Comparison of ENCODE assay signal across 13 cellular contexts in genomic region chr19:17677002-17677401, GRCh38. TPM values are rescaled to one million over a fixed set of nuclear protein-coding genes. Genes with fewer than 3 reads are reported as not detected.
A peak's percentile ranks its signal among the peaks of the same experiment; 100 is the strongest.
DNase-seq lines count a peak whose midpoint lies in the region; ATAC-seq and TF ChIP-seq lines count a peak whose summit lies in the region.
"Had no signal": no experiment of that assay in that cellular context is flagged by ENCODE, and none has a peak within 500 bp of the region (broad histone marks: within the 10 kb centered on the region; RNA-seq: fewer than 3 reads in every experiment).

No MANE protein-coding gene starts in this region.

- H4K20me1 ChIP-seq in HCT116 (ENCODE audit: insufficient read depth): no peaks in the 10 kb centered on the region

- H3K27me3 ChIP-seq in HCT116 (ENCODE audit: insufficient read depth, low read length) (no peaks in the 10 kb centered on the region), RWPE2 (ENCODE audit: insufficient read depth, poor library complexity, severe bottlenecking) (peaks cover 10% of the 10 kb centered on the region)
- peaks cover 19% of the 10 kb centered on the region for H3K27me3 ChIP-seq in CD8-positive, alpha-beta memory T cell (ENCODE audit: insufficient read depth, low read length, poor library complexity, severe bottlenecking)

- no peak for ATAC-seq in activated CD4-positive, alpha-beta T cell treated with anti-CD3 and anti-CD28 coated beads for 36 hours
- ATAC-seq in HCT116 (peak; percentile 63), RWPE2 (ENCODE audit: low read depth) (no peak)
- ATAC-seq: T-helper 17 cell had no signal

- POLR2A ChIA-PET in activated CD4-positive, alpha-beta T cell treated with anti-CD3 and anti-CD28 coated beads for 36 hours (lab: Charles Lee): no interaction called here
- POLR2A ChIA-PET in HCT116 (lab: Charles Lee): no interaction called here
- POLR2A ChIA-PET in CD8-positive, alpha-beta memory T cell (lab: Charles Lee): no interaction called here

- no peak overlapping the region for H3K27ac Mint-ChIP-seq in activated CD4-positive, alpha-beta T cell treated with anti-CD3 and anti-CD28 coated beads for 36 hours
- no peak overlapping the region for H3K27ac Mint-ChIP-seq in CD8-positive, alpha-beta memory T cell
- H3K27ac Mint-ChIP-seq: T-helper 17 cell had no signal

- 0 out of 4 replicates have a peak, but pooled peaks cover 0 to 3% of the 10 kb centered on the region in 2 experiments for H3K36me3 ChIP-seq in HCT116 (ENCODE audit: control insufficient read depth in 1 of 2, insufficient read depth in 2 of 2, low read length in 2 of 2)
- no peaks in the 10 kb centered on the region for H3K36me3 ChIP-seq in RWPE2 (ENCODE audit: low read depth)
- H3K36me3 ChIP-seq in CD8-positive, alpha-beta memory T cell (ENCODE audit: insufficient read depth, low read length): no peaks in the 10 kb centered on the region

- no peak overlapping the region for H3K9ac ChIP-seq in HCT116 (ENCODE audit: low read length)

- TF ChIP-seq RAD21 in HCT116 (IDR thresholded peaks at IDR 0.05; ENCODE audit: low read depth): peak; percentile 74

- RAD21 ChIA-PET in HCT116 (lab: Charles Lee; ENCODE audit: low non-redundant PET in 1 of 2, low total read pairs in 2 of 2, uncharacterized antibody in 2 of 2, unreplicated experiment in 2 of 2): no interaction called here

- no peak overlapping the region for H3K4me3 ChIP-seq in HCT116 (replicated peaks in 1 of 2; ENCODE audit: low read depth in 1 of 2, low read length in 2 of 2)
- H3K4me3 ChIP-seq in RWPE2 (ENCODE audit: severe bottlenecking): no peak overlapping the region
- H3K4me3 ChIP-seq in CD8-positive, alpha-beta memory T cell (ENCODE audit: low read length): no peak overlapping the region
- H3K4me3 ChIP-seq: hepatocyte had no signal

- peaks cover 19% of the 10 kb centered on the region for H3K79me2 ChIP-seq in HCT116 (ENCODE audit: insufficient read depth, low read length)
- H3K79me2 ChIP-seq: hepatocyte had no signal

- no peak overlapping the region for H2AFZ ChIP-seq in HCT116 (ENCODE audit: low read depth, low read length, poor library complexity, severe bottlenecking)
- H2AFZ ChIP-seq: hepatocyte had no signal

- intact Hi-C loops in activated CD4-positive, alpha-beta T cell treated with anti-CD3 and anti-CD28 coated beads for 36 hours (cut with DNase I, micrococcal nuclease): no loop called here
- intact Hi-C loops in HCT116 (cut with micrococcal nuclease): no loop called here

- H3K27ac ChIP-seq in HCT116 (ENCODE audit: low read depth, low read length) (no peak overlapping the region), RWPE2 (ENCODE audit: poor library complexity, severe bottlenecking) (no peak overlapping the region)
- no peak overlapping the region for H3K27ac ChIP-seq in CD8-positive, alpha-beta memory T cell (ENCODE audit: low read depth, low read length)
- H3K27ac ChIP-seq: hepatocyte had no signal

- TF ChIP-seq CTCF in HCT116 (IDR thresholded peaks at IDR 0.05 in 2 of 3, conservative IDR thresholded peaks at IDR 0.05 in 1 of 3; ENCODE audit: borderline replicate concordance in 1 of 3, insufficient read depth in 1 of 3, low read depth in 2 of 3, low read length in 2 of 3) (peak in 2 of 3 experiments; percentile 59; a peak in 5 of 6 replicates), RWPE2 (IDR thresholded peaks at IDR 0.05; ENCODE audit: poor library complexity, severe bottlenecking) (peak; percentile 10)

- H3K9me3 ChIP-seq in HCT116 (ENCODE audit: control insufficient read depth in 1 of 2, insufficient read depth in 1 of 2, low read depth in 1 of 2, low read length in 2 of 2) (no peaks in the 10 kb centered on the region), RWPE2 (ENCODE audit: severe bottlenecking) (no peaks in the 10 kb centered on the region)
- H3K9me3 ChIP-seq in CD8-positive, alpha-beta memory T cell (ENCODE audit: low read length): no peaks in the 10 kb centered on the region

- H3K9me2 ChIP-seq in HCT116 (ENCODE audit: insufficient read depth): no peaks in the 10 kb centered on the region

- H3K4me2 ChIP-seq in HCT116 (ENCODE audit: low read length): peak overlapping the region; percentile 47
- H3K4me2 ChIP-seq: hepatocyte had no signal

- no peak for TF ChIP-seq POLR2A in HCT116 (IDR thresholded peaks at IDR 0.05; ENCODE audit: borderline replicate concordance, extremely low read depth, insufficient read depth, insufficient read length)

- peaks cover 5% of the 10 kb centered on the region for H3K4me1 Mint-ChIP-seq in activated CD4-positive, alpha-beta T cell treated with anti-CD3 and anti-CD28 coated beads for 36 hours
- peaks cover 12 to 13% (median 13%) of the 10 kb centered on the region in 3 donors for H3K4me1 Mint-ChIP-seq in CD8-positive, alpha-beta memory T cell

- H3K4me3 Mint-ChIP-seq in activated CD4-positive, alpha-beta T cell treated with anti-CD3 and anti-CD28 coated beads for 36 hours: no peak overlapping the region
- H3K4me3 Mint-ChIP-seq in CD8-positive, alpha-beta memory T cell: no peak overlapping the region
- H3K4me3 Mint-ChIP-seq: T-helper 17 cell had no signal

- peaks cover 27 to 60% of the 10 kb centered on the region in 2 experiments for H3K4me1 ChIP-seq in HCT116 (ENCODE audit: control insufficient read depth in 1 of 2, insufficient read depth in 2 of 2, low read length in 2 of 2)
- no peaks in the 10 kb centered on the region for H3K4me1 ChIP-seq in RWPE2 (ENCODE audit: insufficient read depth, poor library complexity, severe bottlenecking)
- peaks cover 9% of the 10 kb centered on the region for H3K4me1 ChIP-seq in CD8-positive, alpha-beta memory T cell (ENCODE audit: insufficient read depth, low read length)

- H3K9me3 Mint-ChIP-seq in activated CD4-positive, alpha-beta T cell treated with anti-CD3 and anti-CD28 coated beads for 36 hours (ENCODE audit: low read depth): peaks cover 1% of the 10 kb centered on the region
- peaks cover 0 to under 1% (median 0%) of the 10 kb centered on the region in 5 donors for H3K9me3 Mint-ChIP-seq in CD8-positive, alpha-beta memory T cell

- no TSS peak for BruUV-seq in HCT116 (replicated peaks; lab: Mats Ljungman, UMichigan)

- H3K36me3 Mint-ChIP-seq in activated CD4-positive, alpha-beta T cell treated with anti-CD3 and anti-CD28 coated beads for 36 hours (ENCODE audit: low read depth): no peaks in the 10 kb centered on the region
- no peaks in the 10 kb centered on the region for H3K36me3 Mint-ChIP-seq in CD8-positive, alpha-beta memory T cell

- peak; percentile 22 for DNase-seq in activated CD4-positive, alpha-beta T cell treated with anti-CD3 and anti-CD28 coated beads for 36 hours
- DNase-seq in activated CD4-positive, alpha-beta T cell treated with anti-CD3 and anti-CD28 coated beads, Interleukin-2, amount 50 U/mL, for 4 hours: no peak
- DNase-seq in HCT116 (ENCODE audit: low read depth, low spot score): peak; percentile 37
- no peak for DNase-seq in RWPE2 (ENCODE audit: low spot score)
- DNase-seq in iPS-NIHi11 (ENCODE audit: low spot score): peak; percentile 58
- no peak for DNase-seq in CD8-positive, alpha-beta memory T cell
- no peak for DNase-seq in NCI-H1417 treated with DMSO at 0.1 percent for 48 hours (lab: John Stamatoyannopoulos, UW)
- DNase-seq in activated effector memory CD4-positive, alpha-beta T cell treated with anti-CD3 and anti-CD28 coated beads, Interleukin-2, amount 50 U/mL, for 16 hours: no peak
- DNase-seq: mesenchymal stem cell, NCI-H1092, NCI-H774, T-helper 17 cell had no signal

- CTCF ChIA-PET in activated CD4-positive, alpha-beta T cell treated with anti-CD3 and anti-CD28 coated beads for 36 hours (lab: Charles Lee): interaction anchor here (0.6 to 0.7 kb wide), 2 partner anchors 239 to 313 kb away, joined by 3 to 4 read pairs; no protein-coding TSS in a partner anchor
- CTCF ChIA-PET in HCT116 (lab: Charles Lee): interaction anchor here (0.7 to 1.5 kb wide), 3 partner anchors 60 to 90 kb away, joined by 3 read pairs; no protein-coding TSS in a partner anchor
- CTCF ChIA-PET in CD8-positive, alpha-beta memory T cell (lab: Charles Lee): no interaction called here

- peaks cover 38% of the 10 kb centered on the region for H3K27me3 Mint-ChIP-seq in activated CD4-positive, alpha-beta T cell treated with anti-CD3 and anti-CD28 coated beads for 36 hours
- peaks cover 28 to 49% of the 10 kb centered on the region in 2 donors for H3K27me3 Mint-ChIP-seq in CD8-positive, alpha-beta memory T cell

TF ChIP-seq in HCT116, 20 proteins besides CTCF, POLR2A, EP300 and RAD21:
- TF ChIP-seq ZBTB33 (IDR thresholded peaks at IDR 0.05; ENCODE audit: extremely low read depth, insufficient replicate concordance, low read length) (no peak), ZNF274 (IDR thresholded peaks at IDR 0.05; ENCODE audit: low read depth, low read length) (no peak), YY1 (IDR thresholded peaks at IDR 0.05; ENCODE audit: extremely low read depth, insufficient replicate concordance, low read depth, low read length) (no peak), EGR1 (IDR thresholded peaks at IDR 0.05; ENCODE audit: low read depth) (no peak), JUND (IDR thresholded peaks at IDR 0.05) (no peak)
TF ChIP-seq in HCT116: peak in this region for 0.

RNA-seq across cellular contexts. Expression of gene UNC13A, which starts 11.2 kb away (rescaled TPM):
- under 1 TPM; 0.02 to 0.04 TPM for total RNA-seq in activated CD4-positive, alpha-beta T cell treated with anti-CD3 and anti-CD28 coated beads for 36 hours
- 29.0 TPM for total RNA-seq in HCT116 (2021; ENCODE audit: unreplicated experiment)
- polyA plus RNA-seq in HCT116 (2012): 9.4 and 16.6 TPM in 2 replicates
- not detected for total RNA-seq in CD8-positive, alpha-beta memory T cell
- polyA plus RNA-seq in CD8-positive, alpha-beta memory T cell: not detected
- total RNA-seq: T-helper 17 cell had no signal
- polyA plus RNA-seq: hepatocyte had no signal

RNA-seq across cellular contexts. Expression of gene MAP1S, which starts 42.3 kb away (rescaled TPM):
- total RNA-seq in activated CD4-positive, alpha-beta T cell treated with anti-CD3 and anti-CD28 coated beads for 36 hours: 10 to 100 TPM; 57.6 to 79.3 TPM
- 80.8 TPM for total RNA-seq in HCT116 (2021; ENCODE audit: unreplicated experiment)
- polyA plus RNA-seq in HCT116 (2012): 81.9 and 125 TPM in 2 replicates
- 10 to 100 TPM; 66.1 to 72.3 TPM for total RNA-seq in CD8-positive, alpha-beta memory T cell
- polyA plus RNA-seq in CD8-positive, alpha-beta memory T cell: 43.0 TPM

Comparison
In these comparisons a context has a peak if more than half of its experiments do, and no peak if none do; other contexts are left out.
1. DNase-seq: peak in activated CD4-positive, alpha-beta T cell treated with anti-CD3 and anti-CD28 coated beads for 36 hours (single experiment), HCT116 (single experiment) and iPS-NIHi11 (single experiment); none in activated CD4-positive, alpha-beta T cell treated with anti-CD3 and anti-CD28 coated beads, Interleukin-2, amount 50 U/mL, for 4 hours (0 of 2), RWPE2 (single experiment), CD8-positive, alpha-beta memory T cell (0 of 5), NCI-H1417 treated with DMSO at 0.1 percent for 48 hours (single experiment) and activated effector memory CD4-positive, alpha-beta T cell treated with anti-CD3 and anti-CD28 coated beads, Interleukin-2, amount 50 U/mL, for 16 hours (single experiment).
2. RNA of gene UNC13A, which starts 11.2 kb away (total RNA-seq): 29.0 TPM in HCT116 (single experiment); 0.02 to 0.04 TPM in activated CD4-positive, alpha-beta T cell treated with anti-CD3 and anti-CD28 coated beads for 36 hours and not detected in CD8-positive, alpha-beta memory T cell; every median in the first group is over 10 times any median in the second.